In the genomic region with DNA sequence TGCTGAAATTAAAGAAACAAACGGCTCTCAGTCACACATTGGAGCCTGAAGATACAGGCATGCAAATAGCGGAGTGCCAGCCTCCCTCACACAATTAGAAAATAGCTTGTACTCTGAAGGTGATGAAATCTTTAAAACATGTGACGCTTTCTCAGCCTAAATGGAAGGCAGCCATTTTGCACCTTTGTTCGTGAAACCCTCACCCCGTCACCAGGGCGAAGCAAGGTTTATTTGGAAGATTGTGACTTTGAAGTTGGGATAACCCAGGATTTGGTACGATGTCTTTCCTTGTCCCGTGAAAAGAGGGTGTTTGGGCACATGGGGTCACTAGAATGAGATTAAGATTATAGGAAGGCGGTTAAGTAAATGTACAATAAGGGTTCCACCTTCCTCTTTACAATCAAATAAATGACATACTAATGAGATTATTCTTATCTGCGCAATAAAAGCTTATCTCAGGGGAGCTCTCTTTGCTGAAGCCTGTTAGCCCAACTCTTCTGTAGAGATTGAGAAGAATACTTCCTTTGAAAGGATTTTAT, we compare ENCODE assay signal across 13 cellular contexts. TPM values are rescaled to one million over a fixed set of nuclear protein-coding genes. Genes with fewer than 3 reads are reported as not detected.
DNase-seq lines count a peak whose midpoint lies in the region; TF ChIP-seq lines count a peak whose summit lies in the region.
"Had no signal": no experiment of that assay in that cellular context is flagged by ENCODE, and none has a peak within 500 bp of the region (broad histone marks: within the 10 kb centered on the region; RNA-seq: fewer than 3 reads in every experiment).

No MANE protein-coding gene starts in this region.

- H3K9me3 ChIP-seq in A673 (ENCODE audit: low read depth, low read length, poor library complexity, severe bottlenecking) (no peaks in the 10 kb centered on the region), HEK293 (ENCODE audit: control insufficient read depth, insufficient read depth, low read depth, low read length) (no peaks in the 10 kb centered on the region), mucosa of rectum (ENCODE audit: control insufficient read depth in 2 of 2, low read length in 2 of 2) (no peaks in the 10 kb centered on the region)
- H3K9me3 ChIP-seq: gastrocnemius medialis had no signal

- TF ChIP-seq CTCF in A673 (conservative IDR thresholded peaks at IDR 0.05; ENCODE audit: low read depth, low read length) (no peak), HEK293 (tag by site-specific recombination; IDR thresholded peaks at IDR 0.05) (no peak), astrocyte of the cerebellum (IDR thresholded peaks at IDR 0.05; ENCODE audit: low read depth, low read length, missing control alignments) (no peak)

- in situ Hi-C loops in astrocyte of the cerebellum (cut with HindIII; ENCODE audit: low sequenced_read_pairs): loop anchor here (25.0 kb wide), 2 partner anchors 269 to 394 kb away; no protein-coding TSS in a partner anchor
- in situ Hi-C loops in KBM-7 (cut with MboI; ENCODE audit: low pct_unique_long_range_greater_than_20kb, low sequenced_read_pairs): no loop called here

- H3K36me3 ChIP-seq in A673 (ENCODE audit: insufficient read depth, low read length, poor library complexity, severe bottlenecking) (no peaks in the 10 kb centered on the region), HEK293 (ENCODE audit: control insufficient read depth in 2 of 2, insufficient read depth in 1 of 2, low read length in 2 of 2) (no peaks in the 10 kb centered on the region), mucosa of rectum (ENCODE audit: control insufficient read depth in 2 of 2, insufficient read depth in 2 of 2, low read length in 2 of 2) (no peaks in the 10 kb centered on the region)
- H3K36me3 ChIP-seq: gastrocnemius medialis had no signal

- DNase-seq in A673 (ENCODE audit: low spot score) (peak; percentile 50), astrocyte of the cerebellum (ENCODE audit: low read depth) (no peak), KBM-7 (no peak), NCI-H748 (lab: John Stamatoyannopoulos, UW; ENCODE audit: unreplicated experiment) (no peak), NCI-H1048 (lab: John Stamatoyannopoulos, UW) (no peak), NCI-H2196 (lab: John Stamatoyannopoulos, UW; ENCODE audit: unreplicated experiment) (no peak)
- DNase-seq: activated CD8-positive, alpha-beta T cell treated with anti-CD3 and anti-CD28 coated beads for 36 hours; gastrocnemius medialis; naive B cell; NCI-H1694; stimulated activated naive CD8-positive, alpha-beta T cell treated with anti-CD3 and anti-CD28 coated beads, Interleukin-15, amount 100 ng/mL, for 72 hours had no signal

- POLR2A ChIA-PET in A673 (lab: Charles Lee; ENCODE audit: low non-redundant PET) (interaction anchor here (0.6 kb wide), 1 partner anchor 41 kb away, joined by 4 read pairs; no protein-coding TSS in a partner anchor), HEK293 (lab: Yijun Ruan, JAX) (interaction anchor here (0.7 to 1.3 kb wide), 4 partner anchors 26 to 114 kb away, joined by 3 to 6 read pairs (median 4); no protein-coding TSS in a partner anchor)

- intact Hi-C loops in A673 (cut with micrococcal nuclease; ENCODE audit: unreplicated experiment): no loop called here

- no peaks in the 10 kb centered on the region for H3K27me3 ChIP-seq in A673 (replicated peaks; ENCODE audit: insufficient read depth, low read depth, low read length, poor library complexity)
- no peaks in the 10 kb centered on the region for H3K27me3 ChIP-seq in mucosa of rectum (ENCODE audit: control insufficient read depth in 2 of 2, insufficient read depth in 2 of 2, low read length in 2 of 2)

- no peak overlapping the region for H3K9ac ChIP-seq in mucosa of rectum (ENCODE audit: low read depth in 1 of 2, low read length in 2 of 2)

- no peak overlapping the region for H3K27ac ChIP-seq in A673 (ENCODE audit: low read depth, low read length, poor library complexity, severe bottlenecking)
- no peak overlapping the region for H3K27ac ChIP-seq in HEK293 (ENCODE audit: extremely low read depth, low read depth, low read length)
- H3K27ac ChIP-seq in mucosa of rectum (ENCODE audit: low read depth in 2 of 2, low read length in 2 of 2): peak overlapping the region; percentile 43 to 65

- H3K4me1 ChIP-seq in A673 (ENCODE audit: insufficient read depth, low read length, poor library complexity, severe bottlenecking) (peaks cover 40% of the 10 kb centered on the region), HEK293 (ENCODE audit: control insufficient read depth, insufficient read depth, low read length) (peaks cover 41% of the 10 kb centered on the region), mucosa of rectum (ENCODE audit: control insufficient read depth in 2 of 2, insufficient read depth in 2 of 2, low read length in 2 of 2) (peaks cover 23 to 34% of the 10 kb centered on the region in 2 donors)

- no peak overlapping the region for H3K4me3 ChIP-seq in A673 (ENCODE audit: low read depth, low read length, poor library complexity, severe bottlenecking)
- H3K4me3 ChIP-seq in HEK293 (ENCODE audit: low read depth, low read length): no peak overlapping the region
- H3K4me3 ChIP-seq in astrocyte of the cerebellum (ENCODE audit: low read depth, low read length): peak overlapping the region; percentile 92
- H3K4me3 ChIP-seq in mucosa of rectum (ENCODE audit: low read length in 2 of 2): no peak overlapping the region
- H3K4me3 ChIP-seq: gastrocnemius medialis had no signal

- CTCF ChIA-PET in A673 (lab: Charles Lee) (no interaction called here), HEK293 (lab: Yijun Ruan, JAX) (interaction anchor here (0.6 to 2.6 kb wide), 5 partner anchors 51 to 816 kb away, joined by 3 to 18 read pairs (median 5); no protein-coding TSS in a partner anchor)

- BruUV-seq in A673 (replicated peaks; lab: Mats Ljungman, UMichigan): no TSS peak

TF ChIP-seq in HEK293, 187 proteins besides CTCF, POLR2A, EP300 and RAD21 (continues in another document):
- no peak for TF ChIP-seq ZNF558 (tag by site-specific recombination; IDR thresholded peaks at IDR 0.05)
- TF ChIP-seq TCF7L2 (IDR thresholded peaks at IDR 0.05; ENCODE audit: borderline replicate concordance, low read depth, low read length): peak; percentile 49; the same call in 1 of the 2 replicates
- TF ChIP-seq, protein P1, sequence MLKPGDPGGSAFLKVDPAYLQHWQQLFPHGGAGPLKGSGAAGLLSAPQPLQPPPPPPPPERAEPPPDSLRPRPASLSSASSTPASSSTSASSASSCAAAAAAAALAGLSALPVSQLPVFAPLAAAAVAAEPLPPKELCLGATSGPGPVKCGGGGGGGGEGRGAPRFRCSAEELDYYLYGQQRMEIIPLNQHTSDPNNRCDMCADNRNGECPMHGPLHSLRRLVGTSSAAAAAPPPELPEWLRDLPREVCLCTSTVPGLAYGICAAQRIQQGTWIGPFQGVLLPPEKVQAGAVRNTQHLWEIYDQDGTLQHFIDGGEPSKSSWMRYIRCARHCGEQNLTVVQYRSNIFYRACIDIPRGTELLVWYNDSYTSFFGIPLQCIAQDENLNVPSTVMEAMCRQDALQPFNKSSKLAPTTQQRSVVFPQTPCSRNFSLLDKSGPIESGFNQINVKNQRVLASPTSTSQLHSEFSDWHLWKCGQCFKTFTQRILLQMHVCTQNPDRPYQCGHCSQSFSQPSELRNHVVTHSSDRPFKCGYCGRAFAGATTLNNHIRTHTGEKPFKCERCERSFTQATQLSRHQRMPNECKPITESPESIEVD (tag by site-specific recombination; IDR thresholded peaks at IDR 0.05): 0 out of 2 replicates have a peak, but pooled peaks have one; percentile 26
- no peak for TF ChIP-seq SALL2 (tag by site-specific recombination; IDR thresholded peaks at IDR 0.05; ENCODE audit: borderline replicate concordance)
- TF ChIP-seq, protein P2, sequence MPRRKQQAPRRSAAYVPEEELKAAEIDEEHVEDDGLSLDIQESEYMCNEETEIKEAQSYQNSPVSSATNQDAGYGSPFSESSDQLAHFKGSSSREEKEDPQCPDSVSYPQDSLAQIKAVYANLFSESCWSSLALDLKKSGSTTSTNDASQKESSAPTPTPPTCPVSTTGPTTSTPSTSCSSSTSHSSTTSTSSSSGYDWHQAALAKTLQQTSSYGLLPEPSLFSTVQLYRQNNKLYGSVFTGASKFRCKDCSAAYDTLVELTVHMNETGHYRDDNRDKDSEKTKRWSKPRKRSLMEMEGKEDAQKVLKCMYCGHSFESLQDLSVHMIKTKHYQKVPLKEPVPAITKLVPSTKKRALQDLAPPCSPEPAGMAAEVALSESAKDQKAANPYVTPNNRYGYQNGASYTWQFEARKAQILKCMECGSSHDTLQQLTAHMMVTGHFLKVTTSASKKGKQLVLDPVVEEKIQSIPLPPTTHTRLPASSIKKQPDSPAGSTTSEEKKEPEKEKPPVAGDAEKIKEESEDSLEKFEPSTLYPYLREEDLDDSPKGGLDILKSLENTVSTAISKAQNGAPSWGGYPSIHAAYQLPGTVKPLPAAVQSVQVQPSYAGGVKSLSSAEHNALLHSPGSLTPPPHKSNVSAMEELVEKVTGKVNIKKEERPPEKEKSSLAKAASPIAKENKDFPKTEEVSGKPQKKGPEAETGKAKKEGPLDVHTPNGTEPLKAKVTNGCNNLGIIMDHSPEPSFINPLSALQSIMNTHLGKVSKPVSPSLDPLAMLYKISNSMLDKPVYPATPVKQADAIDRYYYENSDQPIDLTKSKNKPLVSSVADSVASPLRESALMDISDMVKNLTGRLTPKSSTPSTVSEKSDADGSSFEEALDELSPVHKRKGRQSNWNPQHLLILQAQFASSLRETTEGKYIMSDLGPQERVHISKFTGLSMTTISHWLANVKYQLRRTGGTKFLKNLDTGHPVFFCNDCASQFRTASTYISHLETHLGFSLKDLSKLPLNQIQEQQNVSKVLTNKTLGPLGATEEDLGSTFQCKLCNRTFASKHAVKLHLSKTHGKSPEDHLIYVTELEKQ (tag by site-specific recombination; IDR thresholded peaks at IDR 0.05; ENCODE audit: borderline replicate concordance): no peak
- 0 out of 2 replicates have a peak, but pooled peaks have one; percentile 13 for TF ChIP-seq SP7 (tag by site-specific recombination; IDR thresholded peaks at IDR 0.05)
- no peak for TF ChIP-seq ZNF24 (tag by site-specific recombination; IDR thresholded peaks at IDR 0.05)

RNA-seq across cellular contexts. Expression of a gene that starts 4.2 kb away (rescaled TPM):
- 19.5 and 19.9 TPM in 2 replicates for total RNA-seq in A673 (2021)

Comparison
In these comparisons a context has a peak if more than half of its experiments do, and no peak if none do; other contexts are left out.
1. H3K27ac ChIP-seq: peak in mucosa of rectum (2 of 2); none in A673 (single experiment) and HEK293 (single experiment).